Comparison of ENCODE assay signal across 14 cellular contexts in genomic region chr1:172401907-172402306, GRCh38. TPM values are rescaled to one million over a fixed set of nuclear protein-coding genes. Genes with fewer than 3 reads are reported as not detected.
DNase-seq lines count a peak whose midpoint lies in the region; ATAC-seq and TF ChIP-seq lines count a peak whose summit lies in the region.
"Had no signal": no experiment of that assay in that cellular context is flagged by ENCODE, and none has a peak within 500 bp of the region (broad histone marks: within the 10 kb centered on the region; RNA-seq: fewer than 3 reads in every experiment).

No MANE protein-coding gene starts in this region.

- TF ChIP-seq CTCF in A673 (conservative IDR thresholded peaks at IDR 0.05; ENCODE audit: low read depth, low read length) (peak; percentile 55), GM12873 (IDR thresholded peaks at IDR 0.05; ENCODE audit: insufficient read depth, low read depth, low read length, missing control alignments) (peak; percentile 41), PC-3 (conservative IDR thresholded peaks at IDR 0.05; ENCODE audit: low read depth, low read length) (peak; percentile 76), fibroblast of mammary gland (conservative IDR thresholded peaks at IDR 0.05; ENCODE audit: control insufficient read depth, insufficient read depth, low read depth, low read length) (peak; percentile 39), psoas muscle (IDR thresholded peaks at IDR 0.05) (no peak), right atrium auricular region (IDR thresholded peaks at IDR 0.05) (peak in 1 of 2 donors; percentile 21)
- no peak for TF ChIP-seq CTCF in activated CD8-positive, alpha-beta T cell treated with anti-CD3 and anti-CD28 coated beads for 36 hours (IDR thresholded peaks at IDR 0.05)

- no peaks in the 10 kb centered on the region for H3F3A ChIP-seq in PC-3 (ENCODE audit: low read length, unreplicated experiment)

- H4K20me1 ChIP-seq in PC-3 (ENCODE audit: low read length), result no peaks in the 10 kb centered on the region
- H4K20me1 ChIP-seq: BLaER1 treated with 17β-estradiol and CSF1 and Interleukin-3, amounts not matched to agents 10 nM and 100 nM had no signal

- CTCF ChIA-PET in A673 (lab: Charles Lee), result no interaction called here
- CTCF ChIA-PET in PC-3 (lab: Charles Lee), result interaction anchor here (0.6 kb wide), 1 partner anchor 309 kb away, joined by 4 read pairs; no protein-coding TSS in a partner anchor
- CTCF ChIA-PET in activated CD8-positive, alpha-beta T cell treated with anti-CD3 and anti-CD28 coated beads for 36 hours (lab: Charles Lee), result interaction anchor here (1.0 to 7.8 kb wide), 7 partner anchors 24 to 399 kb away, joined by 3 to 41 read pairs (median 3); partner anchors contain the start of gene PIGC

- intact Hi-C loops in A673 (cut with micrococcal nuclease; ENCODE audit: unreplicated experiment), result loop anchor here (10.0 kb wide), 1 partner anchor 597 kb away; no protein-coding TSS in a partner anchor
- intact Hi-C loops in PC-3 (cut with micrococcal nuclease), result loop anchor here (10.0 kb wide), 1 partner anchor 857 kb away; no protein-coding TSS in a partner anchor
- intact Hi-C loops in psoas muscle (cut with DNase I), result no loop called here
- intact Hi-C loops in activated CD8-positive, alpha-beta T cell treated with anti-CD3 and anti-CD28 coated beads for 36 hours (cut with micrococcal nuclease), result no loop called here

- WGBS in psoas muscle, 3 donors, result 88 to 92% (median 91%) methylated on average over 4 of the region's 4 CpGs

- H3K36me3 ChIP-seq in A673 (ENCODE audit: insufficient read depth, low read length, poor library complexity, severe bottlenecking) (no peaks in the 10 kb centered on the region), PC-3 (ENCODE audit: low read depth, low read length) (no peaks in the 10 kb centered on the region), psoas muscle (ENCODE audit: insufficient read depth in 1 of 2, low read depth in 1 of 2) (no peaks in the 10 kb centered on the region), right atrium auricular region (no peaks in the 10 kb centered on the region)
- H3K36me3 ChIP-seq: BLaER1 treated with 17β-estradiol and CSF1 and Interleukin-3, amounts not matched to agents 10 nM and 100 nM; vagina had no signal

- H3K9me2 ChIP-seq in PC-3 (replicated peaks; ENCODE audit: low read length), result no peaks in the 10 kb centered on the region

- H3K27ac Mint-ChIP-seq in activated CD8-positive, alpha-beta T cell treated with anti-CD3 and anti-CD28 coated beads for 36 hours, result no peak overlapping the region
- H3K27ac Mint-ChIP-seq: activated naive CD4-positive, alpha-beta T cell treated with anti-CD3 and anti-CD28 coated beads, Interleukin-2, amount 50 U/mL, for 24 hours; T-helper 1 cell treated with Interleukin-12 subunit alpha and Interleukin-12 subunit beta and Interleukin-4 antibody, amounts not matched to agents 30 μg/mL and 1 μg/mL, for 36 hours had no signal

- no peaks in the 10 kb centered on the region for H3K36me3 Mint-ChIP-seq in activated CD8-positive, alpha-beta T cell treated with anti-CD3 and anti-CD28 coated beads for 36 hours (ENCODE audit: low read depth)

- H3K79me2 ChIP-seq in PC-3 (ENCODE audit: low read length), result no peaks in the 10 kb centered on the region

- no peak overlapping the region for H2AFZ ChIP-seq in PC-3 (ENCODE audit: low read length)

- no peak overlapping the region for H3K4me3 ChIP-seq in A673 (ENCODE audit: low read depth, low read length, poor library complexity, severe bottlenecking)
- H3K4me3 ChIP-seq in PC-3 (ENCODE audit: low read length), result no peak overlapping the region
- no peak overlapping the region for H3K4me3 ChIP-seq in fibroblast of mammary gland (ENCODE audit: control insufficient read depth, low read depth, low read length)
- no peak overlapping the region for H3K4me3 ChIP-seq in psoas muscle
- H3K4me3 ChIP-seq in right atrium auricular region, result no peak overlapping the region
- H3K4me3 ChIP-seq: BLaER1 treated with 17β-estradiol and CSF1 and Interleukin-3, amounts not matched to agents 10 nM and 100 nM; vagina had no signal

- no peak overlapping the region for H3K4me3 Mint-ChIP-seq in activated CD8-positive, alpha-beta T cell treated with anti-CD3 and anti-CD28 coated beads for 36 hours
- H3K4me3 Mint-ChIP-seq: activated naive CD4-positive, alpha-beta T cell treated with anti-CD3 and anti-CD28 coated beads, Interleukin-2, amount 50 U/mL, for 24 hours; T-helper 1 cell treated with Interleukin-12 subunit alpha and Interleukin-12 subunit beta and Interleukin-4 antibody, amounts not matched to agents 30 μg/mL and 1 μg/mL, for 36 hours had no signal

- POLR2A ChIA-PET in A673 (lab: Charles Lee; ENCODE audit: low non-redundant PET) (no interaction called here), PC-3 (lab: Charles Lee; ENCODE audit: unreplicated experiment) (no interaction called here)
- POLR2A ChIA-PET in activated CD8-positive, alpha-beta T cell treated with anti-CD3 and anti-CD28 coated beads for 36 hours (lab: Charles Lee), result no interaction called here

- H3K9me3 ChIP-seq in A673 (ENCODE audit: low read depth, low read length, poor library complexity, severe bottlenecking) (no peaks in the 10 kb centered on the region), PC-3 (ENCODE audit: low read length) (no peaks in the 10 kb centered on the region), psoas muscle (no peaks in the 10 kb centered on the region), right atrium auricular region (no peaks in the 10 kb centered on the region)
- H3K9me3 ChIP-seq: BLaER1 treated with 17β-estradiol and CSF1 and Interleukin-3, amounts not matched to agents 10 nM and 100 nM; vagina had no signal

- no peak overlapping the region for H3K9ac ChIP-seq in PC-3 (ENCODE audit: low read length)
- H3K9ac ChIP-seq: BLaER1 treated with 17β-estradiol and CSF1 and Interleukin-3, amounts not matched to agents 10 nM and 100 nM had no signal

- no peaks in the 10 kb centered on the region for H3K27me3 Mint-ChIP-seq in activated CD8-positive, alpha-beta T cell treated with anti-CD3 and anti-CD28 coated beads for 36 hours
- H3K27me3 Mint-ChIP-seq: activated naive CD4-positive, alpha-beta T cell treated with anti-CD3 and anti-CD28 coated beads, Interleukin-2, amount 50 U/mL, for 24 hours had no signal

- DNase-seq in A673 (ENCODE audit: low spot score), result peak; percentile 41
- peak; percentile 53 for DNase-seq in PC-3
- DNase-seq in fibroblast of mammary gland (ENCODE audit: low read depth), result no peak
- no peak for DNase-seq in psoas muscle
- DNase-seq in right atrium auricular region (ENCODE audit: low spot score), result no peak
- no peak for DNase-seq in NCI-H510A treated with DMSO at 0.1 percent for 48 hours (lab: John Stamatoyannopoulos, UW)
- no peak for DNase-seq in activated CD8-positive, alpha-beta T cell treated with anti-CD3 and anti-CD28 coated beads for 36 hours
- DNase-seq: midbrain, NCI-H774 had no signal

- H3K9me3 Mint-ChIP-seq in activated CD8-positive, alpha-beta T cell treated with anti-CD3 and anti-CD28 coated beads for 36 hours, result no peaks in the 10 kb centered on the region
- H3K9me3 Mint-ChIP-seq: activated naive CD4-positive, alpha-beta T cell treated with anti-CD3 and anti-CD28 coated beads, Interleukin-2, amount 50 U/mL, for 24 hours; T-helper 1 cell treated with Interleukin-12 subunit alpha and Interleukin-12 subunit beta and Interleukin-4 antibody, amounts not matched to agents 30 μg/mL and 1 μg/mL, for 36 hours had no signal

- ATAC-seq in PC-3, result no peak
- no peak for ATAC-seq in psoas muscle
- ATAC-seq in activated CD8-positive, alpha-beta T cell treated with anti-CD3 and anti-CD28 coated beads for 36 hours, result no peak

- BruUV-seq in A673 (replicated peaks; lab: Mats Ljungman, UMichigan) (no TSS peak), PC-3 (replicated peaks; lab: Mats Ljungman, UMichigan) (no TSS peak)

- no peaks in the 10 kb centered on the region for H3K27me3 ChIP-seq in A673 (replicated peaks; ENCODE audit: insufficient read depth, low read depth, low read length, poor library complexity)
- no peaks in the 10 kb centered on the region for H3K27me3 ChIP-seq in PC-3 (ENCODE audit: low read length)
- H3K27me3 ChIP-seq in psoas muscle (ENCODE audit: insufficient read depth in 3 of 3, low read length in 2 of 3), result no peaks in the 10 kb centered on the region
- H3K27me3 ChIP-seq in right atrium auricular region, result no peaks in the 10 kb centered on the region
- H3K27me3 ChIP-seq: BLaER1 treated with 17β-estradiol and CSF1 and Interleukin-3, amounts not matched to agents 10 nM and 100 nM; vagina had no signal

- peaks cover 56% of the 10 kb centered on the region for H3K4me1 Mint-ChIP-seq in activated CD8-positive, alpha-beta T cell treated with anti-CD3 and anti-CD28 coated beads for 36 hours (ENCODE audit: low read depth)

- peaks cover 21% of the 10 kb centered on the region for H3K4me1 ChIP-seq in A673 (ENCODE audit: insufficient read depth, low read length, poor library complexity, severe bottlenecking)
- peaks cover 47% of the 10 kb centered on the region for H3K4me1 ChIP-seq in PC-3 (ENCODE audit: insufficient read depth, low read length)
- H3K4me1 ChIP-seq in psoas muscle, result no peaks in the 10 kb centered on the region
- H3K4me1 ChIP-seq in right atrium auricular region, result peaks cover 0 to 27% of the 10 kb centered on the region in 2 donors

- H3K27ac ChIP-seq in A673 (ENCODE audit: low read depth, low read length, poor library complexity, severe bottlenecking) (no peak overlapping the region), PC-3 (ENCODE audit: low read length) (no peak overlapping the region), psoas muscle (no peak overlapping the region), right atrium auricular region (no peak overlapping the region)
- H3K27ac ChIP-seq: BLaER1 treated with 17β-estradiol and CSF1 and Interleukin-3, amounts not matched to agents 10 nM and 100 nM; vagina had no signal

- no peak overlapping the region for H3K4me2 ChIP-seq in PC-3 (ENCODE audit: low read length)
- H3K4me2 ChIP-seq: BLaER1 treated with 17β-estradiol and CSF1 and Interleukin-3, amounts not matched to agents 10 nM and 100 nM had no signal

RNA-seq across cellular contexts. Expression of gene C1orf105, which starts 18.6 kb away (rescaled TPM):
- not detected in 2 replicates for total RNA-seq in A673 (2021)
- not detected in 2 replicates for total RNA-seq in PC-3 (2014; rRNA removed)
- 10 to 100 TPM in 2 of 4 donors, 1 to 10 TPM in 1, not detected in 1; 2.9 to 17.3 (median 13.5) TPM for total RNA-seq in psoas muscle
- under 1 TPM; 0.18 to 0.31 (median 0.22) TPM for polyA plus RNA-seq in psoas muscle
- total RNA-seq in right atrium auricular region, result 10 to 100 TPM in 1 of 2 donors, 1 to 10 TPM in 1; 3.3 to 18.0 TPM
- not detected for total RNA-seq in activated CD8-positive, alpha-beta T cell treated with anti-CD3 and anti-CD28 coated beads for 36 hours
- total RNA-seq: vagina had no signal

RNA-seq across cellular contexts. Expression of gene PIGC, which starts 42.0 kb away (rescaled TPM):
- total RNA-seq in A673 (2021) (21.0 and 23.6 TPM in 2 replicates), PC-3 (2014; rRNA removed) (57.5 and 70.5 TPM in 2 replicates), psoas muscle (10 to 100 TPM; 10.8 to 13.8 (median 12.7) TPM), right atrium auricular region (10 to 100 TPM; 14.8 to 15.8 TPM)
- polyA plus RNA-seq in psoas muscle, result 10 to 100 TPM; 16.6 to 24.7 (median 22.6) TPM
- total RNA-seq in activated CD8-positive, alpha-beta T cell treated with anti-CD3 and anti-CD28 coated beads for 36 hours, result 10 to 100 TPM; 17.8 to 19.5 TPM

Comparison
In these comparisons a context has a peak if more than half of its experiments do, and no peak if none do; other contexts are left out.
1. DNase-seq: peak in A673 (single experiment) and PC-3 (single experiment); none in fibroblast of mammary gland (single experiment), psoas muscle (0 of 2), right atrium auricular region (single experiment), NCI-H510A treated with DMSO at 0.1 percent for 48 hours (single experiment) and activated CD8-positive, alpha-beta T cell treated with anti-CD3 and anti-CD28 coated beads for 36 hours (single experiment).
2. CTCF ChIP-seq: peak in A673 (single experiment), GM12873 (single experiment), PC-3 (single experiment) and fibroblast of mammary gland (single experiment); none in psoas muscle (single experiment) and activated CD8-positive, alpha-beta T cell treated with anti-CD3 and anti-CD28 coated beads for 36 hours (single experiment).
3. intact Hi-C loops: an anchor here in A673 (10.0 kb wide) and PC-3 (10.0 kb wide); none called in psoas muscle and activated CD8-positive, alpha-beta T cell treated with anti-CD3 and anti-CD28 coated beads for 36 hours.